In the genomic region with DNA sequence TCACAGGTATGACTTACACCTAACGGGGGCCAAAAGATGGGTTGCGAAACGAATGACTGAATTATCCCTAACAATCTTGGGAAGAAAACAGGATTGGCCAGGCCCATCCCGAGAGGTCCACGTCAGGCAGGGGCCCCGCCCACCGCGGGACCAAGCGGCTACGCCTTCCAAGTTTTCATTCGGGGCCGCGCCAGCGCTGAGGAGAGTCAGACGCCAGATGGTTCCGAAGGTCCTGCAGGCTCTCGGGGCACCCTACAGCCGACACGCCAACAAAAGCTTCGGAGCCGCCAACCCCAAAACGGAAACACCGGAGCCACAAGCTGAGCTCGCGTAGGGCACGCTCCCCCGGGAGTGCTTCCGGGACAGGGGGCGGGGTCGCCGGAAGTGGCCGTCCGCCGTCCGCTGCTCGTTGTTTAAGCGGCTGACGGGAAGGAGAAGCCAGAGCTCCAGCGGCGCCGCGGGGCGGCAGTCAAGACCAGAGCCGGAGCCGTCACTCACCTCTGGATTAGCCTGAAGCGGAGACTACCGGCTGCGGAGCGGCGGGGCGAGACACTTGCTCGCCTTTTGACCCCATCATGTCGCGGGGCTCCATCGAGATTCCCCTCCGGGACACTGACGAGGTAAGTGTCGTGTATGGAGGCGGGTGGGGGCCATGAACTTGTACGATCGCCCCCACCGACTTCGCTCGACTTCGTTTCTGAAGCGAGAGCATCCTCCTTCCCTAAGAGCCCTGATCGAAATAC, we compare ENCODE assay signal across 8 cellular contexts. TPM values are rescaled to one million over a fixed set of nuclear protein-coding genes. Genes with fewer than 3 reads are reported as not detected.
DNase-seq lines count a peak whose midpoint lies in the region; ATAC-seq and TF ChIP-seq lines count a peak whose summit lies in the region.

A gene (plus strand): TSS at position 409 of the 743 bp plus-strand sequence. CDS start 167 bp downstream, at position 576.

- H3K27ac ChIP-seq in SK-N-MC (peak within 1 kb of the TSS; percentile 90), gastroesophageal sphincter (peak within 1 kb of the TSS; percentile 51 to 94 (median 85)), suprapubic skin (peak within 1 kb of the TSS; percentile 93)

- no peaks in the 10 kb centered on the region for H3K27me3 ChIP-seq in gastroesophageal sphincter
- no peaks in the 10 kb centered on the region for H3K27me3 ChIP-seq in suprapubic skin

- H3K4me3 ChIP-seq in GM08714 (ENCODE audit: low read length) (peak within 1 kb of the TSS; percentile 95), NB4 (ENCODE audit: low read depth, low read length) (peak within 1 kb of the TSS; percentile 95), SK-N-MC (peak within 1 kb of the TSS; percentile 93), gastroesophageal sphincter (peak within 1 kb of the TSS; percentile 75 to 80), suprapubic skin (peak within 1 kb of the TSS; percentile 94)

- ATAC-seq in gastroesophageal sphincter: peak; percentile 96

- no peaks in the 10 kb centered on the region for H3K9me3 Mint-ChIP-seq in HFFc6
- H3K9me3 Mint-ChIP-seq in activated naive CD4-positive, alpha-beta T cell treated with anti-CD3 and anti-CD28 coated beads, Interleukin-2, amount 10 ng/mL, durations not matched to agents 7 days and 5 days: no peaks in the 10 kb centered on the region

- DNase-seq in HFFc6: peak; percentile 92
- DNase-seq in NB4 (ENCODE audit: low read depth): peak; percentile 96
- no peak for DNase-seq in SK-N-MC (ENCODE audit: low read depth, low spot score)
- peak; percentile 96 for DNase-seq in activated naive CD4-positive, alpha-beta T cell treated with anti-CD3 and anti-CD28 coated beads, Interleukin-2, amount 10 ng/mL, durations not matched to agents 7 days and 5 days
- DNase-seq in nucleus accumbens (lab: John Stamatoyannopoulos, UW): peak; percentile 57 to 95 (median 90)
- DNase-seq in suprapubic skin (ENCODE audit: low spot score in 2 of 2): peak; percentile 96 to 97

- H3K36me3 ChIP-seq in SK-N-MC (ENCODE audit: insufficient read depth, low read length): peaks cover 34% of the 10 kb centered on the region
- H3K36me3 ChIP-seq in gastroesophageal sphincter: peaks cover 0 to 30% of the 10 kb centered on the region in 2 donors
- H3K36me3 ChIP-seq in suprapubic skin: peaks cover 23% of the 10 kb centered on the region

- H3K27ac Mint-ChIP-seq in HFFc6: peak within 1 kb of the TSS; percentile 94
- H3K27ac Mint-ChIP-seq in activated naive CD4-positive, alpha-beta T cell treated with anti-CD3 and anti-CD28 coated beads, Interleukin-2, amount 10 ng/mL, durations not matched to agents 7 days and 5 days: peak within 1 kb of the TSS; percentile 93

- CTCF ChIA-PET in activated naive CD4-positive, alpha-beta T cell treated with anti-CD3 and anti-CD28 coated beads, Interleukin-2, amount 10 ng/mL, durations not matched to agents 7 days and 5 days (lab: Charles Lee): interaction anchor here (0.7 to 2.7 kb wide), 3 partner anchors 19 to 210 kb away, joined by 3 to 12 read pairs (median 4); a partner anchor contains a TSS

- H3K9me3 ChIP-seq in SK-N-MC (ENCODE audit: low read depth, low read length) (no peaks in the 10 kb centered on the region), gastroesophageal sphincter (no peaks in the 10 kb centered on the region), suprapubic skin (no peaks in the 10 kb centered on the region)

- peaks cover 14% of the 10 kb centered on the region for H3K4me1 Mint-ChIP-seq in HFFc6 (ENCODE audit: low read depth)
- peaks cover 35% of the 10 kb centered on the region for H3K4me1 Mint-ChIP-seq in activated naive CD4-positive, alpha-beta T cell treated with anti-CD3 and anti-CD28 coated beads, Interleukin-2, amount 10 ng/mL, durations not matched to agents 7 days and 5 days

- TF ChIP-seq POLR2A in NB4 (IDR thresholded peaks at IDR 0.05; ENCODE audit: extremely low read depth, insufficient read length) (no peak), gastroesophageal sphincter (IDR thresholded peaks at IDR 0.05) (peak; percentile 91), suprapubic skin (IDR thresholded peaks at IDR 0.05) (peak; percentile 28 to 91)

- TF ChIP-seq CTCF in HFFc6 (IDR thresholded peaks at IDR 0.05) (peak; percentile 33; the same call in 1 of the 2 replicates), NB4 (IDR thresholded peaks at IDR 0.05; ENCODE audit: low read depth, low read length) (peak; percentile 17), gastroesophageal sphincter (IDR thresholded peaks at IDR 0.05) (peak in 2 of 4 experiments; percentile 2 to 37), suprapubic skin (IDR thresholded peaks at IDR 0.05) (no peak)

- peaks cover 2% of the 10 kb centered on the region; the same call in 1 of the 2 replicates for H3K27me3 Mint-ChIP-seq in HFFc6 (ENCODE audit: insufficient read depth)
- H3K27me3 Mint-ChIP-seq in activated naive CD4-positive, alpha-beta T cell treated with anti-CD3 and anti-CD28 coated beads, Interleukin-2, amount 10 ng/mL, durations not matched to agents 7 days and 5 days: no peaks in the 10 kb centered on the region

- peak within 1 kb of the TSS; percentile 79 for H3K9ac ChIP-seq in SK-N-MC (ENCODE audit: insufficient read length)

- no peak for TF ChIP-seq EP300 in gastroesophageal sphincter (IDR thresholded peaks at IDR 0.05)
- TF ChIP-seq EP300 in suprapubic skin (IDR thresholded peaks at IDR 0.05): no peak

- peak within 1 kb of the TSS; percentile 97 for H3K4me3 Mint-ChIP-seq in HFFc6
- peak within 1 kb of the TSS; percentile 96 for H3K4me3 Mint-ChIP-seq in activated naive CD4-positive, alpha-beta T cell treated with anti-CD3 and anti-CD28 coated beads, Interleukin-2, amount 10 ng/mL, durations not matched to agents 7 days and 5 days

- H3K4me1 ChIP-seq in gastroesophageal sphincter (peaks cover 5 to 24% (median 8%) of the 10 kb centered on the region in 3 donors), suprapubic skin (peaks cover 21% of the 10 kb centered on the region)

- H3K36me3 Mint-ChIP-seq in HFFc6 (ENCODE audit: low read depth): peaks cover 18% of the 10 kb centered on the region
- peaks cover 22% of the 10 kb centered on the region for H3K36me3 Mint-ChIP-seq in activated naive CD4-positive, alpha-beta T cell treated with anti-CD3 and anti-CD28 coated beads, Interleukin-2, amount 10 ng/mL, durations not matched to agents 7 days and 5 days

- WGBS in gastroesophageal sphincter (ENCODE audit: low coverage in 1 of 2), 2 donors: 1% methylated on average over 10 to 11 of the region's 67 CpGs
- WGBS in suprapubic skin: 0% methylated on average over 23 of the region's 67 CpGs

RNA-seq across cellular contexts. Expression of the gene that starts here (rescaled TPM):
- 10 to 100 TPM; 38.5 to 49.9 (median 44.2) TPM for total RNA-seq in HFFc6 (2021; fragmentation: NEBNext Ultra II Directional; extraction: Animal tissue kit (Norgen Biotek cat#: 25700))
- 10 to 100 TPM; 18.1 to 21.8 (median 20.9) TPM for total RNA-seq in gastroesophageal sphincter
- 10 to 100 TPM; 28.6 to 34.1 (median 30.5) TPM for total RNA-seq in suprapubic skin

Comparison
In these comparisons a context has a peak if more than half of its experiments do, and no peak if none do; other contexts are left out.
1. CTCF ChIP-seq: peak in HFFc6 (single experiment) and NB4 (single experiment); none in suprapubic skin (0 of 2).
2. Peak in every context shown above with its lines, with median percentiles within 50 percentile points of each other: H3K4me3 ChIP-seq and H3K27ac ChIP-seq.